1 cellular context compared by ENCODE assay signal in the genomic region with DNA sequence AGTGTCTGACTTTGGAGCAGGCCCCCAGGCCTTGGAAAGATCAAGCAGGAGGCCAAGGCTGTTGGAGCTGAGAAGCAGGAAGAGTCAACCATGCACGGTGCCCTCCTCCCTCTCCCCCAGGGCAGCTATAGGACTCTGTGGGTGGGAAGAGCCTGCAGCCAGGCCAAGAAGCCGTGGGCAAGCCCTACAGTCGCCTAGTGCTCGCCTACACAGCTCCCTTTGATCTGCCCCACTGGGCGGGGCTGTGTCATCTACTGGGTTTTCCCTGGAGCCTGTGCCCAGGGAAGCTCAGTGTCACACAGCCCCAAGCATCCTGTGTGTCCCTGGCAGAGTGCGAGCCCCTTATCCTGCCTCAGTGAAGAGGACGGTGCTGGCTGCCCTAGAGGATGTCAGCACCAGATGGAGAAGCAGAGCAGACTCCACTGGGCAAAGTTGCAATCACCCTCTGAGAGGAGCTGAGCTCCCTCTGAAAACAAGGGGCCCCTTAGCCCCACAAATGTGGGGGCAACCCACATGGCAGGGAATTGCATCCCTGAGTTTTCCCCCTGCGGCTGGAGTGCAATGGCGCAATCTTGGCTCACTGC.
TF ChIP-seq lines count a peak whose summit lies in the region.

No MANE protein-coding gene starts in this region.

TF ChIP-seq in HEK293, 187 proteins besides CTCF, POLR2A, EP300 and RAD21:
- TF ChIP-seq, protein P1, sequence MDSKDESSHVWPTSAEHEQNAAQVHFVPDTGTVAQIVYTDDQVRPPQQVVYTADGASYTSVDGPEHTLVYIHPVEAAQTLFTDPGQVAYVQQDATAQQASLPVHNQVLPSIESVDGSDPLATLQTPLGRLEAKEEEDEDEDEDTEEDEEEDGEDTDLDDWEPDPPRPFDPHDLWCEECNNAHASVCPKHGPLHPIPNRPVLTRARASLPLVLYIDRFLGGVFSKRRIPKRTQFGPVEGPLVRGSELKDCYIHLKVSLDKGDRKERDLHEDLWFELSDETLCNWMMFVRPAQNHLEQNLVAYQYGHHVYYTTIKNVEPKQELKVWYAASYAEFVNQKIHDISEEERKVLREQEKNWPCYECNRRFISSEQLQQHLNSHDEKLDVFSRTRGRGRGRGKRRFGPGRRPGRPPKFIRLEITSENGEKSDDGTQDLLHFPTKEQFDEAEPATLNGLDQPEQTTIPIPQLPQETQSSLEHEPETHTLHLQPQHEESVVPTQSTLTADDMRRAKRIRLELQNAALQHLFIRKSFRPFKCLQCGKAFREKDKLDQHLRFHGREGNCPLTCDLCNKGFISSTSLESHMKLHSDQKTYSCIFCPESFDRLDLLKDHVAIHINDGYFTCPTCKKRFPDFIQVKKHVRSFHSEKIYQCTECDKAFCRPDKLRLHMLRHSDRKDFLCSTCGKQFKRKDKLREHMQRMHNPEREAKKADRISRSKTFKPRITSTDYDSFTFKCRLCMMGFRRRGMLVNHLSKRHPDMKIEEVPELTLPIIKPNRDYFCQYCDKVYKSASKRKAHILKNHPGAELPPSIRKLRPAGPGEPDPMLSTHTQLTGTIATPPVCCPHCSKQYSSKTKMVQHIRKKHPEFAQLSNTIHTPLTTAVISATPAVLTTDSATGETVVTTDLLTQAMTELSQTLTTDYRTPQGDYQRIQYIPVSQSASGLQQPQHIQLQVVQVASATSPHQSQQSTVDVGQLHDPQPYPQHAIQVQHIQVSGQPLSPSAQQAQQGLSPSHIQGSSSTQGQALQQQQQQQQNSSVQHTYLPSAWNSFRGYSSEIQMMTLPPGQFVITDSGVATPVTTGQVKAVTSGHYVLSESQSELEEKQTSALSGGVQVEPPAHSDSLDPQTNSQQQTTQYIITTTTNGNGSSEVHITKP (tag by site-specific recombination; IDR thresholded peaks at IDR 0.05), result peak; percentile 35; the same call in 1 of the 2 replicates
- no peak for TF ChIP-seq ZNF169 (tag by site-specific recombination; IDR thresholded peaks at IDR 0.05)
- TF ChIP-seq EGR2 (tag by site-specific recombination; IDR thresholded peaks at IDR 0.05; ENCODE audit: low read depth), result peak; percentile 91
- no peak for TF ChIP-seq GLIS1 (tag by site-specific recombination; IDR thresholded peaks at IDR 0.05)
- TF ChIP-seq ZIC2 (tag by site-specific recombination; IDR thresholded peaks at IDR 0.05), result peak; percentile 27; the same call in 1 of the 2 replicates
- TF ChIP-seq SETDB1 (IDR thresholded peaks at IDR 0.05; ENCODE audit: insufficient read length, low read length), result no peak
- TF ChIP-seq ZFHX2 (tag by site-specific recombination; conservative IDR thresholded peaks at IDR 0.05), result peak; percentile 93
- TF ChIP-seq KLF16 (tag by site-specific recombination; IDR thresholded peaks at IDR 0.05), result no peak
- TF ChIP-seq ZNF19 (tag by site-specific recombination; IDR thresholded peaks at IDR 0.05; ENCODE audit: low read depth), result no peak
